17 cellular contexts compared by ENCODE assay signal in the genomic region with DNA sequence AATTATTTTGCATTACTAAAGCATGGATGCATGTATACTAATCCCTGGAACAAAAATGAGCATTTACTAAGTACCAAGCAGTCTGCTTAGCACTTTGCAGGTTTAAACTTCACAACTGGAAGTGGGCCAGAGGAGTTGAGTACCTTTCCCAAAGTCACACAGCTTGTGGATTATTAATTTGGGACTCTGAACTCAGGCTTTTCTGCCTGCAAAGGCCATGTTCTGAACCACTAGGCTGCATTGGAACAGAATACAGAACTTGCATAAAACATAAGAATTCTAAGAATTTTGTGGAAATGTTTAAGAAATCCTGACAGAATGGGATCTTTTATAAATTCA.
DNase-seq lines count a peak whose midpoint lies in the region; ATAC-seq and TF ChIP-seq lines count a peak whose summit lies in the region.
"Had no signal": no experiment of that assay in that cellular context is flagged by ENCODE, and none has a peak within 500 bp of the region (broad histone marks: within the 10 kb centered on the region; RNA-seq: fewer than 3 reads in every experiment).

No MANE protein-coding gene starts in this region.

- TF ChIP-seq POLR2A in GM18505 (IDR thresholded peaks at IDR 0.05; ENCODE audit: borderline replicate concordance, extremely low read depth, insufficient read depth, insufficient read length): no peak

- ATAC-seq in T-helper 17 cell: no peak
- no peak for ATAC-seq in effector memory CD8-positive, alpha-beta T cell (replicated peaks)
- ATAC-seq in stimulated activated naive CD8-positive, alpha-beta T cell treated with anti-CD3 and anti-CD28 coated beads, Interleukin-15, amount 100 ng/mL, for 72 hours: no peak
- no peak for ATAC-seq in HG02678 (IDR thresholded peaks at IDR 0.05; ENCODE audit: unreplicated experiment)
- ATAC-seq in GM18505 (IDR thresholded peaks at IDR 0.05; ENCODE audit: unreplicated experiment): no peak

- intact Hi-C loops in MCF 10A (cut with micrococcal nuclease): loop anchor here (1.0 to 2.0 kb wide), 3 partner anchors 58 to 131 kb away; no protein-coding TSS in a partner anchor

- no peak for DNase-seq in activated naive CD4-positive, alpha-beta T cell treated with anti-CD3 and anti-CD28 coated beads, Interleukin-2, amount 10 ng/mL, durations not matched to agents 7 days and 5 days
- no peak for DNase-seq in activated naive CD4-positive, alpha-beta T cell treated with Interleukin-2 at 50 U/mL for 16 hours
- DNase-seq in T-helper 17 cell (no peak), MCF 10A (ENCODE audit: unreplicated experiment) (no peak)
- DNase-seq in effector memory CD8-positive, alpha-beta T cell: no peak
- no peak for DNase-seq in stimulated activated naive CD8-positive, alpha-beta T cell treated with anti-CD3 and anti-CD28 coated beads, Interleukin-15, amount 100 ng/mL, for 72 hours
- DNase-seq: Calu3, cortex of kidney, GOT3, MG63, NCI-H1436 treated with DMSO at 0.1 percent for 48 hours, NCI-H774, nephron progenitor cell had no signal

- POLR2A ChIA-PET in MCF 10A (lab: Yijun Ruan, JAX): interaction anchor here (0.7 to 1.6 kb wide), 18 partner anchors 8 to 1484 kb away, joined by 3 to 12 read pairs (median 4); a partner anchor contains a TSS

- H3K27me3 Mint-ChIP-seq in activated naive CD4-positive, alpha-beta T cell treated with anti-CD3 and anti-CD28 coated beads, Interleukin-2, amount 10 ng/mL, durations not matched to agents 7 days and 5 days: no peaks in the 10 kb centered on the region
- H3K27me3 Mint-ChIP-seq in T-helper 17 cell (no peaks in the 10 kb centered on the region), MCF 10A (ENCODE audit: insufficient read depth, unreplicated experiment) (no peaks in the 10 kb centered on the region)
- H3K27me3 Mint-ChIP-seq in effector memory CD8-positive, alpha-beta T cell: no peaks in the 10 kb centered on the region
- no peaks in the 10 kb centered on the region for H3K27me3 Mint-ChIP-seq in stimulated activated naive CD8-positive, alpha-beta T cell treated with anti-CD3 and anti-CD28 coated beads, Interleukin-15, amount 100 ng/mL, for 72 hours
- H3K27me3 Mint-ChIP-seq: brain, type B pancreatic cell had no signal

- no peaks in the 10 kb centered on the region for H3K9me3 Mint-ChIP-seq in activated naive CD4-positive, alpha-beta T cell treated with anti-CD3 and anti-CD28 coated beads, Interleukin-2, amount 10 ng/mL, durations not matched to agents 7 days and 5 days
- H3K9me3 Mint-ChIP-seq in effector memory CD8-positive, alpha-beta T cell: no peaks in the 10 kb centered on the region
- H3K9me3 Mint-ChIP-seq in stimulated activated naive CD8-positive, alpha-beta T cell treated with anti-CD3 and anti-CD28 coated beads, Interleukin-15, amount 100 ng/mL, for 72 hours: no peaks in the 10 kb centered on the region
- no peaks in the 10 kb centered on the region for H3K9me3 Mint-ChIP-seq in MCF 10A (ENCODE audit: unreplicated experiment)
- H3K9me3 Mint-ChIP-seq: brain, nephron progenitor cell had no signal

- no peak for TF ChIP-seq CTCF in MCF 10A (IDR thresholded peaks at IDR 0.05; ENCODE audit: unreplicated experiment)

- H3K4me1 Mint-ChIP-seq in activated naive CD4-positive, alpha-beta T cell treated with anti-CD3 and anti-CD28 coated beads, Interleukin-2, amount 10 ng/mL, durations not matched to agents 7 days and 5 days: peaks cover 35% of the 10 kb centered on the region
- H3K4me1 Mint-ChIP-seq in T-helper 17 cell (peaks cover 39% of the 10 kb centered on the region), MCF 10A (ENCODE audit: insufficient read depth, unreplicated experiment) (peaks cover 23% of the 10 kb centered on the region)
- H3K4me1 Mint-ChIP-seq in effector memory CD8-positive, alpha-beta T cell (ENCODE audit: low read depth in 2 of 2): peaks cover 47 to 53% of the 10 kb centered on the region in 2 donors
- peaks cover 43% of the 10 kb centered on the region for H3K4me1 Mint-ChIP-seq in stimulated activated naive CD8-positive, alpha-beta T cell treated with anti-CD3 and anti-CD28 coated beads, Interleukin-15, amount 100 ng/mL, for 72 hours
- H3K4me1 Mint-ChIP-seq: brain had no signal

- H3K4me3 Mint-ChIP-seq in activated naive CD4-positive, alpha-beta T cell treated with anti-CD3 and anti-CD28 coated beads, Interleukin-2, amount 10 ng/mL, durations not matched to agents 7 days and 5 days: peak overlapping the region; percentile 81
- H3K4me3 Mint-ChIP-seq in T-helper 17 cell: peak overlapping the region; percentile 97
- peak overlapping the region; percentile 88 to 99 for H3K4me3 Mint-ChIP-seq in effector memory CD8-positive, alpha-beta T cell
- peak overlapping the region; percentile 81 to 91 for H3K4me3 Mint-ChIP-seq in stimulated activated naive CD8-positive, alpha-beta T cell treated with anti-CD3 and anti-CD28 coated beads, Interleukin-15, amount 100 ng/mL, for 72 hours
- H3K4me3 Mint-ChIP-seq in MCF 10A (ENCODE audit: unreplicated experiment): no peak overlapping the region
- H3K4me3 Mint-ChIP-seq: brain, nephron progenitor cell, type B pancreatic cell had no signal

- CTCF ChIA-PET in activated naive CD4-positive, alpha-beta T cell treated with anti-CD3 and anti-CD28 coated beads, Interleukin-2, amount 10 ng/mL, durations not matched to agents 7 days and 5 days (lab: Charles Lee): interaction anchor here (0.8 to 1.6 kb wide), 4 partner anchors 20 to 185 kb away, joined by 3 to 6 read pairs (median 4); no protein-coding TSS in a partner anchor
- CTCF ChIA-PET in MCF 10A (lab: Yijun Ruan, JAX): interaction anchor here (0.7 to 1.4 kb wide), 5 partner anchors 10 to 439 kb away, joined by 3 to 6 read pairs (median 4); no protein-coding TSS in a partner anchor

- H3K27ac Mint-ChIP-seq in activated naive CD4-positive, alpha-beta T cell treated with anti-CD3 and anti-CD28 coated beads, Interleukin-2, amount 10 ng/mL, durations not matched to agents 7 days and 5 days: peak overlapping the region; percentile 95
- H3K27ac Mint-ChIP-seq in T-helper 17 cell: peak overlapping the region; percentile 100
- H3K27ac Mint-ChIP-seq in effector memory CD8-positive, alpha-beta T cell: peak overlapping the region in 1 of 2 donors; percentile 96
- H3K27ac Mint-ChIP-seq in stimulated activated naive CD8-positive, alpha-beta T cell treated with anti-CD3 and anti-CD28 coated beads, Interleukin-15, amount 100 ng/mL, for 72 hours: peak overlapping the region; percentile 94 to 99
- no peak overlapping the region for H3K27ac Mint-ChIP-seq in MCF 10A (ENCODE audit: low read depth, unreplicated experiment)
- H3K27ac Mint-ChIP-seq: brain, type B pancreatic cell had no signal

- H3K9me3 ChIP-seq in T-helper 17 cell (ENCODE audit: control insufficient read depth, low read length, poor library complexity, severe bottlenecking): no peaks in the 10 kb centered on the region
- H3K9me3 ChIP-seq: MG63 had no signal

- peaks cover 77% of the 10 kb centered on the region for H3K36me3 Mint-ChIP-seq in activated naive CD4-positive, alpha-beta T cell treated with anti-CD3 and anti-CD28 coated beads, Interleukin-2, amount 10 ng/mL, durations not matched to agents 7 days and 5 days
- H3K36me3 Mint-ChIP-seq in T-helper 17 cell (ENCODE audit: low read depth) (peaks cover 15% of the 10 kb centered on the region), MCF 10A (ENCODE audit: insufficient read depth, unreplicated experiment) (no peaks in the 10 kb centered on the region)
- peaks cover 77% of the 10 kb centered on the region for H3K36me3 Mint-ChIP-seq in effector memory CD8-positive, alpha-beta T cell (ENCODE audit: insufficient read depth)
- H3K36me3 Mint-ChIP-seq: brain, type B pancreatic cell had no signal

- BruUV-seq in MCF 10A (replicated peaks; lab: Mats Ljungman, UMichigan): no TSS peak
